8 cellular contexts compared by ENCODE assay signal in the genomic region with DNA sequence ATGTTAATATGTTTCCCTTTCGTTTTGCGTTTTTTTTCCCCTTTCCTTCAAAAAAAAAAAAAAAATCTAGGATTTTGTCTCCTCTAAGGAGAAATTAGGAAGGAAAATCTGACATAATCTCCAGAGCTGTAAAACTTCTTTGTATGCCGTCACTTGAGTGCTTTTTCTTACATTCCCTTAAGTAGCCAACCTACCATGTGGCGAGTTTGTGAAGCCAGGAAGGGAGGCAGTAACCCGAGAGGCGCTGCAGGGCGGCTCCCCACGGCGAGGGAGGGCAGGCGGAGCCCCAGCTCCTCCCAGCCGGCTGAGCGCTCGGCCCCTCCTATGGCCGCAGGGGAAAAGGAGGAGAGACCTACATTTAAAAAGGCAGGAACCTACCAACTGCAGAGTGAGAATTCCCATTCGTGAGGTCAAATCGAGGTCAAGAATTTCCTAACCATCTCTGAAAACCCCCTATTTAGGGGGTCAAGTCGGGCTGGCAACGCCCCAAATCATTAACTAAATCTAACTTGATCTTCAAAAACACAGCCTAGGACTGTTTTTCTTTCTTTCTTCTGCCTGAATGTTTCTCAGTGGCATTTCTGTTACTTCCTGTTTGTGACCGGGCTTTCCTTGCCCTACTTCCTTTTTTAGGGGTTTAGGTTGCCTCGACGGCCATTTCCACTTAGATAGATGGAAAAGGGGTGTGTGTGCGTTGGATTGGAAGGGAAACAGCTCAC.
DNase-seq lines count a peak whose midpoint lies in the region; ATAC-seq, FAIRE-seq and TF ChIP-seq lines count a peak whose summit lies in the region.

No MANE protein-coding gene starts in this region.

- H3K9me3 ChIP-seq in pancreas, result no peaks in the 10 kb centered on the region
- no peaks in the 10 kb centered on the region for H3K9me3 ChIP-seq in transverse colon

- no peaks in the 10 kb centered on the region for H3K9me3 Mint-ChIP-seq in activated naive CD8-positive, alpha-beta T cell treated with anti-CD3 and anti-CD28 coated beads, Interleukin-2, amount 50 U/mL, for 24 hours

- TF ChIP-seq CTCF in GM10248 (IDR thresholded peaks at IDR 0.05; ENCODE audit: control extremely low read depth, extremely low read depth, low read depth, missing control alignments) (no peak), pancreas (IDR thresholded peaks at IDR 0.05) (no peak), transverse colon (IDR thresholded peaks at IDR 0.05) (peak in 2 of 5 experiments; percentile 9 to 34)

- CTCF ChIA-PET in GM10248 (lab: Yijun Ruan, JAX), result interaction anchor here (0.6 to 7.2 kb wide), 49 partner anchors 9 to 815 kb away, joined by 3 to 63 read pairs (median 4); partner anchors contain the start of genes TLR1 and TLR10

- WGBS in pancreas, 2 donors, result 1% methylated on average over 22 of the region's 22 CpGs
- WGBS in transverse colon (ENCODE audit: low coverage in 1 of 2), 2 donors, result 3% methylated on average over 6 to 22 of the region's 22 CpGs

- H3K4me1 ChIP-seq in pancreas (peaks cover 12 to 18% (median 17%) of the 10 kb centered on the region in 3 donors), transverse colon (peaks cover 10 to 45% (median 24%) of the 10 kb centered on the region in 4 donors)

- peak overlapping the region; percentile 81 for H3K27ac Mint-ChIP-seq in activated naive CD8-positive, alpha-beta T cell treated with anti-CD3 and anti-CD28 coated beads, Interleukin-2, amount 50 U/mL, for 24 hours

- H3K4me1 Mint-ChIP-seq in activated naive CD8-positive, alpha-beta T cell treated with anti-CD3 and anti-CD28 coated beads, Interleukin-2, amount 50 U/mL, for 24 hours, result peaks cover 40% of the 10 kb centered on the region

- intact Hi-C loops in Right ventricle myocardium inferior (cut with DNase I) (loop anchor here (1.0 to 10.0 kb wide), 6 partner anchors 127 to 416 kb away; partner anchors contain the start of gene KLF3), pancreas (cut with DNase I) (loop anchor here in 2 of 3 donors (10.0 kb wide), 2 partner anchors 134 to 234 kb away; no protein-coding TSS in a partner anchor), transverse colon (cut with DNase I; ENCODE audit: low total_unique reads) (loop anchor here (2.0 to 10.0 kb wide), 2 partner anchors 254 to 356 kb away; no protein-coding TSS in a partner anchor)

- H3K27ac ChIP-seq in pancreas (peak overlapping the region; percentile 23 to 91 (median 68)), transverse colon (peak overlapping the region; percentile 87 to 90 (median 90))

- TF ChIP-seq POLR2A in transverse colon (IDR thresholded peaks at IDR 0.05), result peak; percentile 54

- H3K4me3 Mint-ChIP-seq in activated naive CD8-positive, alpha-beta T cell treated with anti-CD3 and anti-CD28 coated beads, Interleukin-2, amount 50 U/mL, for 24 hours, result peak overlapping the region; percentile 71

- in situ Hi-C loops in transverse colon (cut with MboI; ENCODE audit: low pct_ligation_motif_present in 1 of 4, low pct_unique_long_range_greater_than_20kb in 1 of 4, low sequenced_read_pairs in 3 of 4), result loop anchor here (5.0 to 25.0 kb wide), 5 partner anchors 132 to 353 kb away; no protein-coding TSS in a partner anchor

- peak; percentile 89 for ATAC-seq in HG02571 (IDR thresholded peaks at IDR 0.05; ENCODE audit: unreplicated experiment)
- peak; percentile 91 for ATAC-seq in SK-N-SH treated with all-trans-retinoic acid at 6 μM for 48 hours
- peak; percentile 92 for ATAC-seq in activated naive CD8-positive, alpha-beta T cell treated with anti-CD3 and anti-CD28 coated beads, Interleukin-2, amount 50 U/mL, for 24 hours
- ATAC-seq in Right ventricle myocardium inferior, result peak; percentile 97
- ATAC-seq in pancreas, result peak; percentile 93 to 96 (median 96)

- TF ChIP-seq EP300 in transverse colon (IDR thresholded peaks at IDR 0.05; ENCODE audit: low read depth), result no peak

- peak overlapping the region in 2 of 4 donors; percentile 15 to 26 for H3K4me3 ChIP-seq in pancreas
- peak overlapping the region in 3 of 4 donors; percentile 1 to 34 (median 6) for H3K4me3 ChIP-seq in transverse colon

- H3K36me3 ChIP-seq in pancreas (no peaks in the 10 kb centered on the region), transverse colon (no peaks in the 10 kb centered on the region)

- POLR2A ChIA-PET in GM10248 (lab: Yijun Ruan, JAX), result interaction anchor here (0.7 to 1.7 kb wide), 2 partner anchors 8 to 247 kb away, joined by 3 to 14 read pairs; no protein-coding TSS in a partner anchor

- DNase-seq in GM10248 (ENCODE audit: extremely low spot score) (peak; percentile 90), NAMALWA (ENCODE audit: low spot score) (peak; percentile 80), Right ventricle myocardium inferior (ENCODE audit: missing footprints) (peak; percentile 94), pancreas (peak; percentile 87 to 94 (median 90)), transverse colon (peak; percentile 93)
- peak; percentile 74 for DNase-seq in activated naive CD8-positive, alpha-beta T cell treated with anti-CD3 and anti-CD28 coated beads, Interleukin-2, amount 50 U/mL, for 24 hours

- FAIRE-seq in pancreas (lab: Jason Lieb, UNC), result peak; percentile 87

- H3K27me3 ChIP-seq in pancreas (no peaks in the 10 kb centered on the region), transverse colon (no peaks in the 10 kb centered on the region)

- no peaks in the 10 kb centered on the region for H3K36me3 Mint-ChIP-seq in activated naive CD8-positive, alpha-beta T cell treated with anti-CD3 and anti-CD28 coated beads, Interleukin-2, amount 50 U/mL, for 24 hours (ENCODE audit: low read depth)

- peaks cover 2% of the 10 kb centered on the region for H3K27me3 Mint-ChIP-seq in activated naive CD8-positive, alpha-beta T cell treated with anti-CD3 and anti-CD28 coated beads, Interleukin-2, amount 50 U/mL, for 24 hours

TF ChIP-seq in SK-N-SH treated with all-trans-retinoic acid at 6 μM for 48 hours, 23 proteins besides CTCF, POLR2A, EP300 and RAD21 (continues in another document):
- TF ChIP-seq SNAI2 (CRISPR knock-in tag; IDR thresholded peaks at IDR 0.05) (no peak), ESRRG (CRISPR knock-in tag; IDR thresholded peaks at IDR 0.05) (no peak), TOX (CRISPR knock-in tag; IDR thresholded peaks at IDR 0.05; ENCODE audit: borderline replicate concordance) (no peak), OSR1 (CRISPR knock-in tag; IDR thresholded peaks at IDR 0.05) (no peak), BACH2 (CRISPR knock-in tag; IDR thresholded peaks at IDR 0.05; ENCODE audit: borderline replicate concordance) (no peak), ZNF8 (CRISPR knock-in tag; IDR thresholded peaks at IDR 0.05) (no peak), ARNTL (CRISPR knock-in tag; IDR thresholded peaks at IDR 0.05; ENCODE audit: borderline replicate concordance, low read depth) (no peak), TCF4 (CRISPR knock-in tag; IDR thresholded peaks at IDR 0.05; ENCODE audit: borderline replicate concordance) (no peak), ZC3H10 (CRISPR knock-in tag; IDR thresholded peaks at IDR 0.05) (no peak), GLIS3 (CRISPR knock-in tag; IDR thresholded peaks at IDR 0.05) (no peak)
- TF ChIP-seq, protein P1, sequence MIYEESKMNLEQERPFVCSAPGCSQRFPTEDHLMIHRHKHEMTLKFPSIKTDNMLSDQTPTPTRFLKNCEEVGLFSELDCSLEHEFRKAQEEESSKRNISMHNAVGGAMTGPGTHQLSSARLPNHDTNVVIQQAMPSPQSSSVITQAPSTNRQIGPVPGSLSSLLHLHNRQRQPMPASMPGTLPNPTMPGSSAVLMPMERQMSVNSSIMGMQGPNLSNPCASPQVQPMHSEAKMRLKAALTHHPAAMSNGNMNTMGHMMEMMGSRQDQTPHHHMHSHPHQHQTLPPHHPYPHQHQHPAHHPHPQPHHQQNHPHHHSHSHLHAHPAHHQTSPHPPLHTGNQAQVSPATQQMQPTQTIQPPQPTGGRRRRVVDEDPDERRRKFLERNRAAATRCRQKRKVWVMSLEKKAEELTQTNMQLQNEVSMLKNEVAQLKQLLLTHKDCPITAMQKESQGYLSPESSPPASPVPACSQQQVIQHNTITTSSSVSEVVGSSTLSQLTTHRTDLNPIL (CRISPR knock-in tag; IDR thresholded peaks at IDR 0.05; ENCODE audit: low read depth), result no peak
- TF ChIP-seq, protein P2, sequence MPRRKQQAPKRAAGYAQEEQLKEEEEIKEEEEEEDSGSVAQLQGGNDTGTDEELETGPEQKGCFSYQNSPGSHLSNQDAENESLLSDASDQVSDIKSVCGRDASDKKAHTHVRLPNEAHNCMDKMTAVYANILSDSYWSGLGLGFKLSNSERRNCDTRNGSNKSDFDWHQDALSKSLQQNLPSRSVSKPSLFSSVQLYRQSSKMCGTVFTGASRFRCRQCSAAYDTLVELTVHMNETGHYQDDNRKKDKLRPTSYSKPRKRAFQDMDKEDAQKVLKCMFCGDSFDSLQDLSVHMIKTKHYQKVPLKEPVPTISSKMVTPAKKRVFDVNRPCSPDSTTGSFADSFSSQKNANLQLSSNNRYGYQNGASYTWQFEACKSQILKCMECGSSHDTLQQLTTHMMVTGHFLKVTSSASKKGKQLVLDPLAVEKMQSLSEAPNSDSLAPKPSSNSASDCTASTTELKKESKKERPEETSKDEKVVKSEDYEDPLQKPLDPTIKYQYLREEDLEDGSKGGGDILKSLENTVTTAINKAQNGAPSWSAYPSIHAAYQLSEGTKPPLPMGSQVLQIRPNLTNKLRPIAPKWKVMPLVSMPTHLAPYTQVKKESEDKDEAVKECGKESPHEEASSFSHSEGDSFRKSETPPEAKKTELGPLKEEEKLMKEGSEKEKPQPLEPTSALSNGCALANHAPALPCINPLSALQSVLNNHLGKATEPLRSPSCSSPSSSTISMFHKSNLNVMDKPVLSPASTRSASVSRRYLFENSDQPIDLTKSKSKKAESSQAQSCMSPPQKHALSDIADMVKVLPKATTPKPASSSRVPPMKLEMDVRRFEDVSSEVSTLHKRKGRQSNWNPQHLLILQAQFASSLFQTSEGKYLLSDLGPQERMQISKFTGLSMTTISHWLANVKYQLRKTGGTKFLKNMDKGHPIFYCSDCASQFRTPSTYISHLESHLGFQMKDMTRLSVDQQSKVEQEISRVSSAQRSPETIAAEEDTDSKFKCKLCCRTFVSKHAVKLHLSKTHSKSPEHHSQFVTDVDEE (CRISPR knock-in tag; IDR thresholded peaks at IDR 0.05), result no peak
- TF ChIP-seq, protein P3, sequence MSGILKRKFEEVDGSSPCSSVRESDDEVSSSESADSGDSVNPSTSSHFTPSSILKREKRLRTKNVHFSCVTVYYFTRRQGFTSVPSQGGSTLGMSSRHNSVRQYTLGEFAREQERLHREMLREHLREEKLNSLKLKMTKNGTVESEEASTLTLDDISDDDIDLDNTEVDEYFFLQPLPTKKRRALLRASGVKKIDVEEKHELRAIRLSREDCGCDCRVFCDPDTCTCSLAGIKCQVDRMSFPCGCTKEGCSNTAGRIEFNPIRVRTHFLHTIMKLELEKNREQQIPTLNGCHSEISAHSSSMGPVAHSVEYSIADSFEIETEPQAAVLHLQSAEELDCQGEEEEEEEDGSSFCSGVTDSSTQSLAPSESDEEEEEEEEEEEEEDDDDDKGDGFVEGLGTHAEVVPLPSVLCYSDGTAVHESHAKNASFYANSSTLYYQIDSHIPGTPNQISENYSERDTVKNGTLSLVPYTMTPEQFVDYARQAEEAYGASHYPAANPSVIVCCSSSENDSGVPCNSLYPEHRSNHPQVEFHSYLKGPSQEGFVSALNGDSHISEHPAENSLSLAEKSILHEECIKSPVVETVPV (CRISPR knock-in tag; IDR thresholded peaks at IDR 0.05), result no peak
